18 cellular contexts compared by ENCODE assay signal in the genomic region with DNA sequence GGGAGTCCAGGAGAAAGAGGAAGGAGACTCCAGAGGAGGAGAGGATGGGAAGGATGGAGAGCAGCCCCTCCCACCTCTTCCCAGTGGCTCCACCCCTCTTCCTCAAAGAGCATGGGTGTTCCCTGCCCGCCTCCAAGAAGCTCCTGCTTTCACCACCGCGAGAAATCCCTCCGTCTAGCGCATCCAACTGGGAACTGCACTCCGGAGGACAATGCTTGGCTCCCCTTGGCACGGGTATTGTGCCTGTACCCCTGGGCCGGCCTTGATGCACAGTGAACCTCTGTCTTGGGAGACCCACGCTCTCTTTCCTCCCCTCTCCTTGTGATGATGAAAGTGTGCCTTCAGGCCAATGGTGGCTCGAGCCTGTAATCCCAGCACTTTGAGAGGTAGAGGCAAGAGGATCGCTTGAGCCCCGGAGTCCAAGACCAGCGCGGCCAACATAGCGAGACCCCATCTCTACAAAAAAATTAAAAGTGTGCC. TPM values are rescaled to one million over a fixed set of nuclear protein-coding genes. Genes with fewer than 3 reads are reported as not detected.
DNase-seq lines count a peak whose midpoint lies in the region; ATAC-seq and TF ChIP-seq lines count a peak whose summit lies in the region.
"Had no signal": no experiment of that assay in that cellular context is flagged by ENCODE, and none has a peak within 500 bp of the region (broad histone marks: within the 10 kb centered on the region; RNA-seq: fewer than 3 reads in every experiment).

No MANE protein-coding gene starts in this region.

- H3K36me3 ChIP-seq in aorta (ENCODE audit: control insufficient read depth in 1 of 2, insufficient read depth in 2 of 2, low read length in 1 of 2) = no peaks in the 10 kb centered on the region
- H3K36me3 ChIP-seq: gastroesophageal sphincter, thyroid gland had no signal

- H3K9me3 ChIP-seq in aorta (ENCODE audit: control insufficient read depth, low read length) = no peaks in the 10 kb centered on the region
- H3K9me3 ChIP-seq: gastroesophageal sphincter, thyroid gland had no signal

- no peak for TF ChIP-seq CTCF in cardiac fibroblast (IDR thresholded peaks at IDR 0.05; ENCODE audit: low read depth, low read length)

- H3K4me3 ChIP-seq in cardiac fibroblast (replicated peaks in 1 of 2; ENCODE audit: low read depth in 2 of 2, low read length in 2 of 2) (no peak overlapping the region), aorta (ENCODE audit: low read length in 2 of 2) (no peak overlapping the region)
- H3K4me3 ChIP-seq: gastroesophageal sphincter, thyroid gland had no signal

- no peaks in the 10 kb centered on the region for H3K27me3 ChIP-seq in aorta (ENCODE audit: control insufficient read depth in 1 of 2, insufficient read depth in 2 of 2, low read length in 1 of 2)
- H3K27me3 ChIP-seq: thyroid gland had no signal

- no peaks in the 10 kb centered on the region for H3K4me1 ChIP-seq in aorta (ENCODE audit: control insufficient read depth in 1 of 2, insufficient read depth in 2 of 2, low read length in 2 of 2)
- H3K4me1 ChIP-seq: thyroid gland had no signal

- WGBS in aorta, 2 donors = 24 to 25% methylated on average over 15 of the region's 15 CpGs

- intact Hi-C loops in aorta (cut with DNase I) = no loop called here

- DNase-seq in NCI-H82 (lab: John Stamatoyannopoulos, UW) (peak; percentile 78), NCI-H82 treated with DMSO at 0.1 percent for 48 hours (lab: John Stamatoyannopoulos, UW; ENCODE audit: unreplicated experiment) (no peak), cardiac fibroblast (ENCODE audit: low read depth in 2 of 2) (peak; percentile 17 to 19), islet precursor cell (peak; percentile 88), aorta (peak; percentile 12 to 38), hepatic stellate cell (ENCODE audit: low spot score) (no peak), GDM1 (lab: John Stamatoyannopoulos, UW) (no peak)
- no peak for DNase-seq in NK-92 treated with Interleukin-12 subunit alpha and Interleukin-12 subunit beta, amount 100 ng/mL, for 24 hours (lab: John Stamatoyannopoulos, UW)
- DNase-seq: activated CD8-positive, alpha-beta memory T cell treated with anti-CD3 and anti-CD28 coated beads, Interleukin-2, amount 50 U/mL, for 4 hours; CD4-positive, alpha-beta memory T cell; left cardiac atrium; NCI-H510A; PC-3; T-cell; thyroid gland had no signal

- H3K27ac ChIP-seq in aorta (ENCODE audit: low read depth in 1 of 2, low read length in 2 of 2) = no peak overlapping the region
- H3K27ac ChIP-seq: gastroesophageal sphincter, thyroid gland had no signal

- ATAC-seq in aorta (ENCODE audit: low FRiP score) = no peak
- ATAC-seq: activated naive CD4-positive, alpha-beta T cell treated with anti-CD3 and anti-CD28 coated beads, Interleukin-2, amount 50 U/mL, for 72 hours; gastroesophageal sphincter; left cardiac atrium; PC-3; T-cell had no signal

RNA-seq across cellular contexts. Expression of a gene that starts 14.9 kb away (rescaled TPM):
- 10 to 100 TPM; 15.7 to 48.7 TPM for total RNA-seq in aorta
- polyA plus RNA-seq in aorta = 10 to 100 TPM; 12.4 to 18.9 TPM
- total RNA-seq: A172, PC-3 had no signal

Comparison
In these comparisons a context has a peak if more than half of its experiments do, and no peak if none do; other contexts are left out.
1. DNase-seq: peak in NCI-H82 (single experiment), cardiac fibroblast (2 of 2), islet precursor cell (single experiment) and aorta (2 of 2); none in NCI-H82 treated with DMSO at 0.1 percent for 48 hours (single experiment), hepatic stellate cell (single experiment), NK-92 treated with Interleukin-12 subunit alpha and Interleukin-12 subunit beta, amount 100 ng/mL, for 24 hours (single experiment) and GDM1 (single experiment).